Comparison of ENCODE assay signal across 12 cellular contexts in genomic region chr14:55572578-55572977, GRCh38. TPM values are rescaled to one million over a fixed set of nuclear protein-coding genes. Genes with fewer than 3 reads are reported as not detected.
DNase-seq lines count a peak whose midpoint lies in the region; ATAC-seq lines count a peak whose summit lies in the region.
"Had no signal": no experiment of that assay in that cellular context is flagged by ENCODE, and none has a peak within 500 bp of the region (broad histone marks: within the 10 kb centered on the region; RNA-seq: fewer than 3 reads in every experiment).

No MANE protein-coding gene starts in this region.

- H3K4me1 Mint-ChIP-seq in activated T-cell treated with anti-CD3 and anti-CD28 coated beads, Interleukin-2, amount 50 U/mL, for 24 hours (ENCODE audit: low read depth), result peaks cover 10% of the 10 kb centered on the region

- H3K4me3 Mint-ChIP-seq in activated T-cell treated with anti-CD3 and anti-CD28 coated beads, Interleukin-2, amount 50 U/mL, for 24 hours, result no peak overlapping the region
- H3K4me3 Mint-ChIP-seq: activated CD4-positive, alpha-beta T cell treated with anti-CD3 and anti-CD28 coated beads, Interleukin-2, amount 10 ng/mL, durations not matched to agents 24 days and 14 days; T-helper 1 cell treated with Interleukin-12 subunit alpha and Interleukin-12 subunit beta and Interleukin-4 antibody, amounts not matched to agents 30 μg/mL and 1 μg/mL, for 36 hours had no signal

- no peaks in the 10 kb centered on the region for H3K9me3 Mint-ChIP-seq in activated T-cell treated with anti-CD3 and anti-CD28 coated beads, Interleukin-2, amount 50 U/mL, for 24 hours
- H3K9me3 Mint-ChIP-seq: activated CD4-positive, alpha-beta T cell treated with anti-CD3 and anti-CD28 coated beads, Interleukin-2, amount 10 ng/mL, durations not matched to agents 24 days and 14 days; T-helper 1 cell treated with Interleukin-12 subunit alpha and Interleukin-12 subunit beta and Interleukin-4 antibody, amounts not matched to agents 30 μg/mL and 1 μg/mL, for 36 hours had no signal

- peaks cover 10% of the 10 kb centered on the region for H3K36me3 Mint-ChIP-seq in activated T-cell treated with anti-CD3 and anti-CD28 coated beads, Interleukin-2, amount 50 U/mL, for 24 hours (ENCODE audit: low read depth)

- peaks cover 4% of the 10 kb centered on the region for H3K27me3 Mint-ChIP-seq in activated T-cell treated with anti-CD3 and anti-CD28 coated beads, Interleukin-2, amount 50 U/mL, for 24 hours
- H3K27me3 Mint-ChIP-seq: activated CD4-positive, alpha-beta T cell treated with anti-CD3 and anti-CD28 coated beads, Interleukin-2, amount 10 ng/mL, durations not matched to agents 24 days and 14 days had no signal

- ATAC-seq in HG02938 (IDR thresholded peaks at IDR 0.05; ENCODE audit: unreplicated experiment), result no peak

- DNase-seq in NCI-H2171 treated with DMSO at 0.1 percent for 48 hours (lab: John Stamatoyannopoulos, UW) (peak; percentile 13), NCI-H2171 (lab: John Stamatoyannopoulos, UW) (no peak), NCI-H345 treated with DMSO at 0.1 percent for 48 hours (lab: John Stamatoyannopoulos, UW; ENCODE audit: unreplicated experiment) (peak; percentile 85), amniotic epithelial cell (ENCODE audit: low read depth) (peak; percentile 24), pulmonary artery endothelial cell (ENCODE audit: low read depth, low spot score) (peak; percentile 40)
- no peak for DNase-seq in activated CD4-positive, alpha-beta T cell treated with anti-CD3 and anti-CD28 coated beads, Interleukin-2, amount 50 U/mL, for 1 hour
- no peak for DNase-seq in activated T-cell treated with anti-CD3 and anti-CD28 coated beads, Interleukin-2, amount 50 U/mL, for 24 hours
- DNase-seq: activated CD4-positive, alpha-beta T cell treated with anti-CD3 and anti-CD28 coated beads, Interleukin-2, amount 10 ng/mL, durations not matched to agents 24 days and 14 days; dorsolateral prefrontal cortex; occipital lobe had no signal

- no peak overlapping the region for H3K27ac Mint-ChIP-seq in activated T-cell treated with anti-CD3 and anti-CD28 coated beads, Interleukin-2, amount 50 U/mL, for 24 hours
- H3K27ac Mint-ChIP-seq: activated CD4-positive, alpha-beta T cell treated with anti-CD3 and anti-CD28 coated beads, Interleukin-2, amount 10 ng/mL, durations not matched to agents 24 days and 14 days; T-helper 1 cell treated with Interleukin-12 subunit alpha and Interleukin-12 subunit beta and Interleukin-4 antibody, amounts not matched to agents 30 μg/mL and 1 μg/mL, for 36 hours had no signal

RNA-seq across cellular contexts. Expression of gene KTN1, which starts 7.4 kb away (rescaled TPM):
- 126 and 153 TPM in 2 replicates for total RNA-seq in pulmonary artery endothelial cell

Comparison
In these comparisons a context has a peak if more than half of its experiments do, and no peak if none do; other contexts are left out.
1. DNase-seq: peak in NCI-H2171 treated with DMSO at 0.1 percent for 48 hours (single experiment), NCI-H345 treated with DMSO at 0.1 percent for 48 hours (single experiment), amniotic epithelial cell (single experiment) and pulmonary artery endothelial cell (single experiment); none in NCI-H2171 (single experiment), activated CD4-positive, alpha-beta T cell treated with anti-CD3 and anti-CD28 coated beads, Interleukin-2, amount 50 U/mL, for 1 hour (single experiment) and activated T-cell treated with anti-CD3 and anti-CD28 coated beads, Interleukin-2, amount 50 U/mL, for 24 hours (single experiment).